8 cellular contexts compared by ENCODE assay signal in the genomic region with DNA sequence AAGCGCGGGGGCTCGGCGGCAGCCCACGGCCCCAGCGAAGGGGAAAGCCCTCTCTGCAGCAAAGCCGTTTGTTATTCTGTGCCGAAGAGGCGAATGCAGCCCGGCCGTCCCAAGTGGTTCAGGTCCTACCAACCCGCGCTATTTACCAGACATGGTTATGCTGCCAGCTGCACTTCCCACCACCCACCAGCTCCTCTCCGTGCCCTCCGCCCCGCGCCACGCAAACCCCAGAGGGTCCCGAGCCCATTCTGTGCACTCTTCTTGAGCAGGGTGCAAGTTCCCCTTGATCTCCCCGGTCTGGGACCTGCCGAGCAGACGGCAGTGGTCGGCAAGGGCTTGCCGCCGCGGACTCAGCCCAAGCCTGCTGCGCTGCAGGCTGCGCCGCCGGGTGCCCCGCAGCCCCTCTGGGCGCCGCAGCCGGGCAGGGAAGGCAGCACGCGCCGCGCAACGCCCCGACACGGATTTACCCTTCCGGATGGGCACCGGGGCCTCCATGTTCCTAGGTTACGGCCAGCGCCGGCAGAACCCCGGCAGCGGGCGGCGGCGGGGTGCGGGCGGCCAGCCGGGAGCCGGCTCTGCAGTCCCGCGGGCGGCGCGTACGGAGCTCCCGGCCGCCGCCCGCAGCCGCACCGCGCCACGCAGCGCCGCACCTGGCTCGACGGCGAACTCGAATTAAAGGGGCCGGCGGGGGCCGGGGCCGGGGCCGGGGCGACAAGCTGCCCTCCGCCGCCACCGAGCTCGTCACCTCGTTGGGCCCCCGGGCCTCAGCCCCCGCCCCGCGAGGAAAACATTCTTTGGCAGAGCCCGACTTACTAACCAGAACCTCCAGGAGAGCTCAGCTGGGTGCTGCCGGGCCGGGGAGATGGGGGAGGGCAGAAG. TPM values are rescaled to one million over a fixed set of nuclear protein-coding genes. Genes with fewer than 3 reads are reported as not detected.
DNase-seq lines count a peak whose midpoint lies in the region; ATAC-seq and TF ChIP-seq lines count a peak whose summit lies in the region.

No MANE protein-coding gene starts in this region.

- intact Hi-C loops in CD4-positive, alpha-beta T cell (cut with DNase I, micrococcal nuclease) = no loop called here

- no peak overlapping the region for H3K27ac ChIP-seq in CD4-positive, alpha-beta T cell (ENCODE audit: low read depth, low read length)
- no peak overlapping the region for H3K27ac ChIP-seq in thoracic aorta

- peaks cover 9 to 10% of the 10 kb centered on the region in 2 donors for H3K4me1 ChIP-seq in thoracic aorta (ENCODE audit: control insufficient read depth in 1 of 2, low read depth in 2 of 2)

- peak overlapping the region; percentile 77 for H3K4me3 Mint-ChIP-seq in CD4-positive, alpha-beta T cell
- peak overlapping the region; percentile 74 for H3K4me3 Mint-ChIP-seq in chondrocyte (ENCODE audit: unreplicated experiment)
- H3K4me3 Mint-ChIP-seq in memory B cell = peak overlapping the region; percentile 85

- peak overlapping the region; percentile 84 for H3K4me3 ChIP-seq in thoracic aorta

- CTCF ChIA-PET in CD4-positive, alpha-beta T cell (lab: Charles Lee) = interaction anchor here (1.6 to 4.2 kb wide), 3 partner anchors 12 to 159 kb away, joined by 3 to 22 read pairs (median 9); no protein-coding TSS in a partner anchor

- H3K36me3 ChIP-seq in thoracic aorta = no peaks in the 10 kb centered on the region

- DNase-seq in CD4-positive, alpha-beta T cell = peak in 3 of 10 experiments; percentile 3 to 38 (median 12)
- DNase-seq in NCI-H446 treated with DMSO at 0.1 percent for 48 hours (lab: John Stamatoyannopoulos, UW) (peak; percentile 43), chondrocyte (ENCODE audit: low spot score) (no peak), memory B cell (ENCODE audit: low spot score in 2 of 2) (peak in 1 of 2 donors; percentile 53), thoracic aorta (ENCODE audit: low spot score) (no peak)

- H3K9me3 Mint-ChIP-seq in CD4-positive, alpha-beta T cell = no peaks in the 10 kb centered on the region
- H3K9me3 Mint-ChIP-seq in chondrocyte (ENCODE audit: low read depth) (no peaks in the 10 kb centered on the region), memory B cell (no peaks in the 10 kb centered on the region)

- no peaks in the 10 kb centered on the region for H3K9me3 ChIP-seq in CD4-positive, alpha-beta T cell (ENCODE audit: control insufficient read depth, low read length)
- H3K9me3 ChIP-seq in thoracic aorta = no peaks in the 10 kb centered on the region

- no peak for TF ChIP-seq CTCF in CD4-positive, alpha-beta T cell (IDR thresholded peaks at IDR 0.05)
- no peak for TF ChIP-seq CTCF in chondrocyte (IDR thresholded peaks at IDR 0.05)
- TF ChIP-seq CTCF in thoracic aorta (IDR thresholded peaks at IDR 0.05) = no peak

- peak; percentile 58 for ATAC-seq in CD4-positive, alpha-beta T cell (ENCODE audit: poor library complexity)
- ATAC-seq in memory B cell (ENCODE audit: low read depth) = peak; percentile 59
- no peak for ATAC-seq in thoracic aorta (ENCODE audit: insufficient number of reproducible peaks, low FRiP score, low read depth)
- ATAC-seq in GM21529 (IDR thresholded peaks at IDR 0.05; ENCODE audit: unreplicated experiment) = no peak
- no peak for ATAC-seq in HG02623 (IDR thresholded peaks at IDR 0.05; ENCODE audit: unreplicated experiment)
- no peak for ATAC-seq in GM19023 (IDR thresholded peaks at IDR 0.05; ENCODE audit: unreplicated experiment)

- peaks cover 9% of the 10 kb centered on the region for H3K4me1 Mint-ChIP-seq in CD4-positive, alpha-beta T cell (ENCODE audit: low read depth)
- H3K4me1 Mint-ChIP-seq in chondrocyte (ENCODE audit: low read depth) (peaks cover 10% of the 10 kb centered on the region), memory B cell (peaks cover 14% of the 10 kb centered on the region)

- H3K27me3 ChIP-seq in CD4-positive, alpha-beta T cell (ENCODE audit: control insufficient read depth, insufficient read depth, low read length) = peaks cover 53% of the 10 kb centered on the region
- no peaks in the 10 kb centered on the region for H3K27me3 ChIP-seq in thoracic aorta (replicated peaks; ENCODE audit: insufficient read depth)

- H3K27me3 Mint-ChIP-seq in CD4-positive, alpha-beta T cell = peaks cover 68% of the 10 kb centered on the region
- H3K27me3 Mint-ChIP-seq in chondrocyte (ENCODE audit: low read depth) (peaks cover 50% of the 10 kb centered on the region), memory B cell (peaks cover 35% of the 10 kb centered on the region)

- POLR2A ChIA-PET in CD4-positive, alpha-beta T cell (lab: Charles Lee) = interaction anchor here (0.7 to 2.9 kb wide), 7 partner anchors 9 to 397 kb away, joined by 3 to 15 read pairs (median 4); a partner anchor contains a TSS

- no peak overlapping the region for H3K27ac Mint-ChIP-seq in CD4-positive, alpha-beta T cell
- H3K27ac Mint-ChIP-seq in chondrocyte (ENCODE audit: unreplicated experiment) = no peak overlapping the region
- H3K27ac Mint-ChIP-seq in memory B cell = peak overlapping the region; percentile 35

- H3K36me3 Mint-ChIP-seq in CD4-positive, alpha-beta T cell (ENCODE audit: low read depth) = no peaks in the 10 kb centered on the region
- H3K36me3 Mint-ChIP-seq in chondrocyte (ENCODE audit: low read depth) = no peaks in the 10 kb centered on the region
- no peaks in the 10 kb centered on the region for H3K36me3 Mint-ChIP-seq in memory B cell

RNA-seq across cellular contexts. Expression of a gene that starts 0.9 kb away (rescaled TPM):
- total RNA-seq in CD4-positive, alpha-beta T cell = under 1 TPM; 0.78 to 0.88 TPM
- total RNA-seq in chondrocyte (0.12 to 0.33 TPM (median 0.17 TPM) in 3 replicates), thoracic aorta (1 to 10 TPM; 2.0 to 3.1 TPM)

Comparison
In these comparisons a context has a peak if more than half of its experiments do, and no peak if none do; other contexts are left out.
1. ATAC-seq: peak in CD4-positive, alpha-beta T cell (single experiment) and memory B cell (single experiment); none in thoracic aorta (single experiment), GM21529 (single experiment), HG02623 (single experiment) and GM19023 (single experiment).
2. Peak in every context shown above with its lines, with median percentiles within 50 percentile points of each other: H3K4me3 Mint-ChIP-seq.